17 cellular contexts compared by ENCODE assay signal in genomic region chr10:88538038-88538437, GRCh38. TPM values are rescaled to one million over a fixed set of nuclear protein-coding genes. Genes with fewer than 3 reads are reported as not detected.
A peak's percentile ranks its signal among the peaks of the same experiment; 100 is the strongest.
DNase-seq lines count a peak whose midpoint lies in the region; ATAC-seq and TF ChIP-seq lines count a peak whose summit lies in the region.
"Had no signal": no experiment of that assay in that cellular context is flagged by ENCODE, and none has a peak within 500 bp of the region (broad histone marks: within the 10 kb centered on the region; RNA-seq: fewer than 3 reads in every experiment).

No MANE protein-coding gene starts in this region.

- intact Hi-C loops in heart right ventricle (cut with DNase I): no loop called here

- POLR2A ChIA-PET in BJ (lab: Charles Lee): no interaction called here

- ATAC-seq in heart right ventricle: peak in 3 of 8 donors; percentile 36 to 62 (median 57)
- ATAC-seq in HG03025 (IDR thresholded peaks at IDR 0.05; ENCODE audit: low FRiP score, unreplicated experiment): no peak
- no peak for ATAC-seq in HG03378 (IDR thresholded peaks at IDR 0.05; ENCODE audit: unreplicated experiment)

- DNase-seq in BJ (ENCODE audit: low read depth) (peak; percentile 66), astrocyte of the hippocampus (ENCODE audit: low read depth, low spot score) (peak; percentile 80), heart right ventricle (no peak), retinal pigment epithelial cell (ENCODE audit: low read depth) (peak; percentile 71), HK-2 (ENCODE audit: unreplicated experiment) (no peak)
- no peak for DNase-seq in central memory CD4-positive, alpha-beta T cell
- DNase-seq: anterior cingulate cortex; DMS79; effector CD4-positive, alpha-beta T cell; glutamatergic neuron; kidney glomerular epithelial cell; nephron progenitor cell; SHP77 had no signal

- CTCF ChIA-PET in BJ (lab: Yijun Ruan, JAX): no interaction called here

- peak overlapping the region in 7 of 10 donors; percentile 0 to 51 (median 8) for H3K27ac ChIP-seq in heart right ventricle

- 16 to 27% methylated on average over 2 of the region's 2 CpGs for WGBS in heart right ventricle, 2 donors

- peaks cover 0 to 13% (median 5%) of the 10 kb centered on the region in 9 donors for H3K4me1 ChIP-seq in heart right ventricle

- TF ChIP-seq CTCF in BJ (IDR thresholded peaks at IDR 0.05; ENCODE audit: insufficient read depth, low read depth, low read length) (no peak), heart right ventricle (IDR thresholded peaks at IDR 0.05) (no peak), retinal pigment epithelial cell (conservative IDR thresholded peaks at IDR 0.05; ENCODE audit: low read depth, low read length) (no peak)

- no peaks in the 10 kb centered on the region for H3K27me3 ChIP-seq in BJ (ENCODE audit: control insufficient read depth, insufficient read depth, low read length)
- H3K27me3 ChIP-seq in heart right ventricle: no peaks in the 10 kb centered on the region
- H3K27me3 ChIP-seq: suprapubic skin had no signal

- no peaks in the 10 kb centered on the region for H3K9me3 ChIP-seq in heart right ventricle
- H3K9me3 ChIP-seq: suprapubic skin had no signal

- H3K36me3 ChIP-seq in BJ (ENCODE audit: control insufficient read depth, insufficient read depth, low read length) (no peaks in the 10 kb centered on the region), heart right ventricle (no peaks in the 10 kb centered on the region)
- H3K36me3 ChIP-seq: suprapubic skin had no signal

- no peak overlapping the region for H3K4me3 ChIP-seq in BJ (ENCODE audit: low read depth, low read length)
- H3K4me3 ChIP-seq in heart right ventricle: no peak overlapping the region
- H3K4me3 ChIP-seq in retinal pigment epithelial cell (ENCODE audit: low read length): no peak overlapping the region
- H3K4me3 ChIP-seq: suprapubic skin had no signal

RNA-seq across cellular contexts. Expression of gene RNLS, which starts 45.1 kb away (rescaled TPM):
- polyA plus RNA-seq in BJ (2011; rRNA removed) (11.8 and 14.6 TPM in 2 replicates), heart right ventricle (1 to 10 TPM; 4.1 to 4.5 TPM)
- polyA minus RNA-seq in BJ (2011; rRNA and poly(A)+ RNA removed): 4.8 and 5.0 TPM in 2 replicates
- 10 to 100 TPM in 9 of 10 donors, 1 to 10 TPM in 1; 9.7 to 22.2 (median 18.1) TPM for total RNA-seq in heart right ventricle

RNA-seq across cellular contexts. Expression of gene LIPJ, which starts 48.5 kb away (rescaled TPM):
- polyA plus RNA-seq in BJ (2011; rRNA removed) (0.01 TPM in 1 of 2 replicates, not detected in the other), heart right ventricle (under 1 TPM; 0.01 to 0.37 TPM)
- not detected in 2 replicates for polyA minus RNA-seq in BJ (2011; rRNA and poly(A)+ RNA removed)
- total RNA-seq in heart right ventricle: under 1 TPM in 4 of 10 donors, not detected in 6; 0.16 to 0.53 (median 0.31) TPM
- total RNA-seq: activated T-helper 1 cell treated with anti-CD3 and anti-CD28 coated beads, Interleukin-12 subunit alpha, Interleukin-12 subunit beta, Interleukin-2, Interleukin-4 antibody, amounts not matched to agents 30 ng/mL and 10 ng/mL and 1 ng/mL, durations not matched to agents 14 hours and 24 hours and 36 hours had no signal

Comparison
In these comparisons a context has a peak if more than half of its experiments do, and no peak if none do; other contexts are left out.
1. DNase-seq: peak in BJ (single experiment), astrocyte of the hippocampus (single experiment) and retinal pigment epithelial cell (single experiment); none in heart right ventricle (0 of 2), central memory CD4-positive, alpha-beta T cell (single experiment) and HK-2 (single experiment).